21 cellular contexts compared by ENCODE assay signal in the genomic region with DNA sequence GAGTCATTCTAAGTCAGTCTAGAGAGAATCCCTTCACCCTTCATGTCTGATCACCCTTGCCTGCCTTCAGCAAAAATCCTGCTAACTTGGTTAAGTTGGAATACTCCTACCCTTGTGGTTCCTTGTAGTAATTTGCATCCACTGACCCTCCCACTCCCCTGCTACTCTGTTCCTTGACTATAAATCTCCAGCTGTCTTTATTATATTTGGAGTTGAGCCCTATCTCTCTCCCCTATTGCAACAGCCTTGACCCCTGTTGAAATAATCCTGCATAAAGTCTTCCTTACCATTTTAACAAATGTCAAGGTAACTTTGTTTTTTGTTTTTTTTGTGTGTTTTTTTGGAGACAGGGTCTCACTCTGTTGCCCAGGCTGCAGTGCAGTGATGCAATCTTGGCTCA.
"Had no signal": no experiment of that assay in that cellular context is flagged by ENCODE, and none has a peak within 500 bp of the region (broad histone marks: within the 10 kb centered on the region; RNA-seq: fewer than 3 reads in every experiment).

No MANE protein-coding gene starts in this region.

- H3K27me3 ChIP-seq: brain microvascular endothelial cell had no signal

- H3K27ac ChIP-seq: brain microvascular endothelial cell had no signal

- DNase-seq: activated CD4-positive, alpha-beta T cell treated with anti-CD3 and anti-CD28 coated beads for 48 hours; activated CD4-positive, alpha-beta T cell treated with anti-CD3 and anti-CD28 coated beads, Interleukin-2, amount 50 U/mL, for 4 hours; activated CD4-positive, CD25-positive, alpha-beta regulatory T cell treated with anti-CD3 and anti-CD28 coated beads, Interleukin-2, amount 50 U/mL, for 72 hours; activated CD8-positive, alpha-beta memory T cell treated with anti-CD3 and anti-CD28 coated beads, Interleukin-2, amount 10 ng/mL, durations not matched to agents 7 days and 5 days; activated CD8-positive, alpha-beta T cell treated with anti-CD3 and anti-CD28 coated beads, Interleukin-2, amount 10 ng/mL, durations not matched to agents 7 days and 5 days; activated effector memory CD4-positive, alpha-beta T cell treated with Interleukin-2 at 50 U/mL for 16 hours; activated naive CD4-positive, alpha-beta T cell; activated naive CD8-positive, alpha-beta T cell treated with anti-CD3 and anti-CD28 coated beads, Interleukin-2, amount 50 U/mL, for 24 hours; activated T-cell treated with anti-CD3 and anti-CD28 coated beads, Interleukin-2, amount 50 U/mL, for 24 hours; Kasumi-1; KBM-7; NCI-H1048; NCI-H187 treated with DMSO at 0.1 percent for 48 hours; NCI-H2081 treated with DMSO at 0.1 percent for 48 hours; NCI-H446; PC-3; T-helper 17 cell; T-helper 9 cell had no signal

- H3K36me3 ChIP-seq: brain microvascular endothelial cell had no signal

- ATAC-seq: activated CD8-positive, alpha-beta memory T cell treated with anti-CD3 and anti-CD28 coated beads, Interleukin-2, amount 10 ng/mL, durations not matched to agents 7 days and 5 days; activated CD8-positive, alpha-beta T cell treated with anti-CD3 and anti-CD28 coated beads, Interleukin-2, amount 10 ng/mL, durations not matched to agents 7 days and 5 days; activated naive CD4-positive, alpha-beta T cell treated with anti-CD3 and anti-CD28 coated beads, Interleukin-2, amount 50 U/mL, for 72 hours; activated naive CD8-positive, alpha-beta T cell treated with anti-CD3 and anti-CD28 coated beads, Interleukin-2, amount 50 U/mL, for 24 hours; PC-3; T-helper 17 cell; WTC11 had no signal
